ENCODE assay signal across 9 cellular contexts in genomic region chr12:96986883-96987523, GRCh38.
DNase-seq lines count a peak whose midpoint lies in the region; ATAC-seq and TF ChIP-seq lines count a peak whose summit lies in the region.
"Had no signal": no experiment of that assay in that cellular context is flagged by ENCODE, and none has a peak within 500 bp of the region (broad histone marks: within the 10 kb centered on the region; RNA-seq: fewer than 3 reads in every experiment).

No MANE protein-coding gene starts in this region.

- peaks cover 0 to 43% (median 12%) of the 10 kb centered on the region in 9 donors for H3K27me3 ChIP-seq in heart left ventricle

- H3K36me3 ChIP-seq in heart left ventricle: no peaks in the 10 kb centered on the region

- POLR2A ChIA-PET in WTC11 (lab: Charles Lee): no interaction called here

- TF ChIP-seq CTCF in heart left ventricle (IDR thresholded peaks at IDR 0.05): peak in 10 of 12 donors; percentile 11 to 52 (median 38)
- TF ChIP-seq CTCF in WTC11 (IDR thresholded peaks at IDR 0.05): 0 out of 2 replicates have a peak, but pooled peaks have one; percentile 28

- H3K36me3 Mint-ChIP-seq in WTC11: no peaks in the 10 kb centered on the region
- H3K36me3 Mint-ChIP-seq in activated T-helper 2 cell treated with anti-CD3 and anti-CD28 coated beads, Interferon-gamma antibody, Interleukin-2, Interleukin-4, amounts not matched to agents 10 μg/mL and 5 μg/mL and 100 μg/mL, durations not matched to agents 14 hours and 24 hours and 36 hours (ENCODE audit: low read depth): no peaks in the 10 kb centered on the region
- no peaks in the 10 kb centered on the region for H3K36me3 Mint-ChIP-seq in activated naive CD4-positive, alpha-beta T cell treated with anti-CD3 and anti-CD28 coated beads, Interleukin-2, amount 50 U/mL, for 72 hours

- CTCF ChIA-PET in WTC11 (lab: Charles Lee): interaction anchor here (0.6 to 3.8 kb wide), 31 partner anchors 12 to 1606 kb away, joined by 3 to 25 read pairs (median 3); no protein-coding TSS in a partner anchor

- H3K4me1 Mint-ChIP-seq in WTC11: peaks cover 50% of the 10 kb centered on the region
- H3K4me1 Mint-ChIP-seq in activated T-helper 2 cell treated with anti-CD3 and anti-CD28 coated beads, Interferon-gamma antibody, Interleukin-2, Interleukin-4, amounts not matched to agents 10 μg/mL and 5 μg/mL and 100 μg/mL, durations not matched to agents 14 hours and 24 hours and 36 hours (ENCODE audit: low read depth): peaks cover 5% of the 10 kb centered on the region

- no peak for ATAC-seq in heart left ventricle
- no peak for ATAC-seq in Right ventricle myocardium superior (ENCODE audit: poor library complexity)
- ATAC-seq in WTC11: no peak
- ATAC-seq in GM21515 (IDR thresholded peaks at IDR 0.05; ENCODE audit: unreplicated experiment): no peak
- no peak for ATAC-seq in activated naive CD4-positive, alpha-beta T cell treated with anti-CD3 and anti-CD28 coated beads, Interleukin-2, amount 50 U/mL, for 72 hours

- no peak overlapping the region for H3K27ac ChIP-seq in heart left ventricle

- H3K4me3 ChIP-seq in heart left ventricle: no peak overlapping the region

- DNase-seq in heart left ventricle (no peak), Right ventricle myocardium superior (no peak), NCI-H1105 (lab: John Stamatoyannopoulos, UW) (peak; percentile 71), WTC11 (ENCODE audit: low spot score) (no peak), inferior parietal cortex (ENCODE audit: extremely low spot score) (peak; percentile 69)
- no peak for DNase-seq in activated T-helper 2 cell treated with anti-CD3 and anti-CD28 coated beads, Interferon-gamma antibody, Interleukin-2, Interleukin-4, amounts not matched to agents 10 μg/mL and 5 μg/mL and 100 μg/mL, durations not matched to agents 14 hours and 24 hours and 36 hours (ENCODE audit: low spot score)
- no peak for DNase-seq in activated naive CD4-positive, alpha-beta T cell treated with anti-CD3 and anti-CD28 coated beads, Interleukin-2, amount 50 U/mL, for 72 hours (ENCODE audit: low spot score in 2 of 2)

- 52 to 62% (median 58%) methylated on average over 2 of the region's 2 CpGs for WGBS in heart left ventricle, 4 donors

- H3K27me3 Mint-ChIP-seq in WTC11 (ENCODE audit: low read depth): peaks cover 9% of the 10 kb centered on the region
- H3K27me3 Mint-ChIP-seq in activated T-helper 2 cell treated with anti-CD3 and anti-CD28 coated beads, Interferon-gamma antibody, Interleukin-2, Interleukin-4, amounts not matched to agents 10 μg/mL and 5 μg/mL and 100 μg/mL, durations not matched to agents 14 hours and 24 hours and 36 hours (ENCODE audit: low read depth): peaks cover 50% of the 10 kb centered on the region

- H3K4me3 Mint-ChIP-seq in WTC11: peak overlapping the region; percentile 80
- no peak overlapping the region for H3K4me3 Mint-ChIP-seq in activated T-helper 2 cell treated with anti-CD3 and anti-CD28 coated beads, Interferon-gamma antibody, Interleukin-2, Interleukin-4, amounts not matched to agents 10 μg/mL and 5 μg/mL and 100 μg/mL, durations not matched to agents 14 hours and 24 hours and 36 hours (ENCODE audit: low read depth)
- H3K4me3 Mint-ChIP-seq: dendritic cell treated with granulocyte-macrophage colony-stimulating factor and Interleukin-4, amounts not matched to agents 40 ng/mL and 50 ng/mL, for 4 days had no signal

- intact Hi-C loops in heart left ventricle (cut with DNase I) (loop anchor here (2.0 to 10.0 kb wide), 9 partner anchors 320 to 1410 kb away; no protein-coding TSS in a partner anchor), Right ventricle myocardium superior (cut with DNase I) (no loop called here)
- intact Hi-C loops in activated T-helper 2 cell treated with anti-CD3 and anti-CD28 coated beads, Interferon-gamma antibody, Interleukin-2, Interleukin-4, amounts not matched to agents 10 μg/mL and 5 μg/mL and 100 μg/mL, durations not matched to agents 14 hours and 24 hours and 36 hours (cut with micrococcal nuclease): loop anchor here (2.0 to 10.0 kb wide), 4 partner anchors 80 to 1385 kb away; partner anchors contain the start of gene NEDD1

- H3K27ac Mint-ChIP-seq in WTC11: no peak overlapping the region
- no peak overlapping the region for H3K27ac Mint-ChIP-seq in activated T-helper 2 cell treated with anti-CD3 and anti-CD28 coated beads, Interferon-gamma antibody, Interleukin-2, Interleukin-4, amounts not matched to agents 10 μg/mL and 5 μg/mL and 100 μg/mL, durations not matched to agents 14 hours and 24 hours and 36 hours
- no peak overlapping the region for H3K27ac Mint-ChIP-seq in activated naive CD4-positive, alpha-beta T cell treated with anti-CD3 and anti-CD28 coated beads, Interleukin-2, amount 50 U/mL, for 72 hours
- H3K27ac Mint-ChIP-seq: dendritic cell treated with granulocyte-macrophage colony-stimulating factor and Interleukin-4, amounts not matched to agents 40 ng/mL and 50 ng/mL, for 4 days had no signal

- no peaks in the 10 kb centered on the region; the same call in 1 of the 2 replicates for H3K9me3 Mint-ChIP-seq in WTC11
- no peaks in the 10 kb centered on the region for H3K9me3 Mint-ChIP-seq in activated T-helper 2 cell treated with anti-CD3 and anti-CD28 coated beads, Interferon-gamma antibody, Interleukin-2, Interleukin-4, amounts not matched to agents 10 μg/mL and 5 μg/mL and 100 μg/mL, durations not matched to agents 14 hours and 24 hours and 36 hours
- no peaks in the 10 kb centered on the region for H3K9me3 Mint-ChIP-seq in activated naive CD4-positive, alpha-beta T cell treated with anti-CD3 and anti-CD28 coated beads, Interleukin-2, amount 50 U/mL, for 72 hours
- H3K9me3 Mint-ChIP-seq: dendritic cell treated with granulocyte-macrophage colony-stimulating factor and Interleukin-4, amounts not matched to agents 40 ng/mL and 50 ng/mL, for 4 days had no signal

- no peaks in the 10 kb centered on the region for H3K9me3 ChIP-seq in heart left ventricle

- H3K4me1 ChIP-seq in heart left ventricle: peaks cover 0 to 10% (median 6%) of the 10 kb centered on the region in 12 donors

- TF ChIP-seq POLR2A in heart left ventricle (IDR thresholded peaks at IDR 0.05): no peak

TF ChIP-seq in WTC11, 78 proteins besides CTCF, POLR2A, EP300 and RAD21:
- TF ChIP-seq HMGA2 (CRISPR knock-in tag; IDR thresholded peaks at IDR 0.05) (peak; percentile 28; the same call in 1 of the 2 replicates), OVOL2 (CRISPR knock-in tag; IDR thresholded peaks at IDR 0.05; ENCODE audit: borderline replicate concordance) (no peak), HMGXB4 (CRISPR knock-in tag; IDR thresholded peaks at IDR 0.05) (no peak), NR1H2 (CRISPR knock-in tag; IDR thresholded peaks at IDR 0.05) (no peak)

Comparison
In these comparisons a context has a peak if more than half of its experiments do, and no peak if none do; other contexts are left out.
1. DNase-seq: peak in NCI-H1105 (single experiment) and inferior parietal cortex (single experiment); none in heart left ventricle (0 of 5), Right ventricle myocardium superior (single experiment), WTC11 (single experiment), activated T-helper 2 cell treated with anti-CD3 and anti-CD28 coated beads, Interferon-gamma antibody, Interleukin-2, Interleukin-4, amounts not matched to agents 10 μg/mL and 5 μg/mL and 100 μg/mL, durations not matched to agents 14 hours and 24 hours and 36 hours (single experiment) and activated naive CD4-positive, alpha-beta T cell treated with anti-CD3 and anti-CD28 coated beads, Interleukin-2, amount 50 U/mL, for 72 hours (0 of 2).